ENCODE assay signal across 10 cellular contexts in the genomic region with DNA sequence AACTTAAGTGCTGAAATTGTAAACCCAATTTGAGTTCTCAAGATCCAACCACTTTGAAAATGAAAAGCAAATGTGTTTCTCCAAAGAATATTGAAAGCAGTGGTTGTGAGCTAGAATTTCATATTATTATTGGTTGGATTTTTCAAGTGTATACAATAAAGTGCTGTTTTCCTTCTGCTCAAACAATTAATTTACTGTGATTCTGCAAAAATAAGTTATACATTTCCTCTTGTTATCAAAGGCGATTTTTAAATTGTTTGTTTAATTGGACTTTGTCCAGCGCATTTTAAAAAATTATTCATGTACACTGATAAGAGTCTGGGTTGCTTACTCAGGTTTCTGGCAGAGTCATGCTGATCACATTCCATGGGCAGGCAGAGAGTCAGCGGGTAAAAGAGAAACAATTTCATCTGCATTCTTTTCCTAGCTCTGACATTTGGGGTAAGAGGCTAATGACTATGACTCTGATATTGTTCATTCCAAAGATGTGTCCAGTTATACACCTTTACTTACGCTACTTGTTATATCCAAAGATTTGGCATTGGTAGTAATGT. TPM values are rescaled to one million over a fixed set of nuclear protein-coding genes. Genes with fewer than 3 reads are reported as not detected.
A peak's percentile ranks its signal among the peaks of the same experiment; 100 is the strongest.
DNase-seq lines count a peak whose midpoint lies in the region; ATAC-seq, FAIRE-seq and TF ChIP-seq lines count a peak whose summit lies in the region.
"Had no signal": no experiment of that assay in that cellular context is flagged by ENCODE, and none has a peak within 500 bp of the region (broad histone marks: within the 10 kb centered on the region; RNA-seq: fewer than 3 reads in every experiment).

No MANE protein-coding gene starts in this region.

- H3K27ac ChIP-seq in A549 (peak overlapping the region in 1 of 2 experiments; percentile 48; a peak in 3 of 6 replicates), OCI-LY7 (ENCODE audit: low read depth, low read length, poor library complexity, severe bottlenecking) (no peak overlapping the region), esophagus squamous epithelium (no peak overlapping the region)
- H3K27ac ChIP-seq: neutrophil had no signal

- ATAC-seq in A549 = peak; percentile 43 to 79; a peak in 3 of 6 replicates
- ATAC-seq: HCT116 had no signal

- no peaks in the 10 kb centered on the region for H3K27me3 Mint-ChIP-seq in mesothelial cell of epicardium (ENCODE audit: low read depth)

- no peaks in the 10 kb centered on the region for H4K20me1 ChIP-seq in OCI-LY7 (ENCODE audit: insufficient read depth, low read length)

- H3K9me2 ChIP-seq in OCI-LY7 (ENCODE audit: insufficient read depth, low read length) = no peaks in the 10 kb centered on the region

- WGBS in A549 (ENCODE audit: missing lambda C conversion rate) = 12% methylated on average over 4 of the region's 4 CpGs
- WGBS in esophagus squamous epithelium, 2 donors = 52 to 58% methylated on average over 4 of the region's 4 CpGs

- no peak overlapping the region for H3K4me3 ChIP-seq in A549
- H3K4me3 ChIP-seq in epithelial cell of esophagus (ENCODE audit: low read length) = no peak overlapping the region
- H3K4me3 ChIP-seq in OCI-LY7 (ENCODE audit: low read depth, low read length, poor library complexity, severe bottlenecking) = no peak overlapping the region
- H3K4me3 ChIP-seq in esophagus squamous epithelium = peak overlapping the region in 1 of 4 donors; percentile 42

- H3K4me1 ChIP-seq in A549 (peaks cover 23% of the 10 kb centered on the region), OCI-LY7 (ENCODE audit: insufficient read depth, low read length, poor library complexity, severe bottlenecking) (no peaks in the 10 kb centered on the region), esophagus squamous epithelium (peaks cover 0 to 30% (median 0%) of the 10 kb centered on the region in 3 donors)

- no peak for FAIRE-seq in A549 (lab: Jason Lieb, UNC)

- no TSS peak for BruUV-seq in OCI-LY7 (replicated peaks; lab: Mats Ljungman, UMichigan)

- H3K9me3 ChIP-seq in A549 (no peaks in the 10 kb centered on the region), OCI-LY7 (ENCODE audit: low read length) (no peaks in the 10 kb centered on the region), esophagus squamous epithelium (no peaks in the 10 kb centered on the region)
- H3K9me3 ChIP-seq: neutrophil had no signal

- H3K36me3 Mint-ChIP-seq in mesothelial cell of epicardium = peaks cover 11% of the 10 kb centered on the region

- POLR2A ChIA-PET in A549 (lab: Yijun Ruan, JAX) (no interaction called here), OCI-LY7 (lab: Charles Lee) (no interaction called here)

- no peak for TF ChIP-seq EP300 in A549 (IDR thresholded peaks at IDR 0.05)

- no peaks in the 10 kb centered on the region for H3K79me2 ChIP-seq in OCI-LY7 (ENCODE audit: insufficient read depth, low read depth, low read length)

- CTCF ChIA-PET in A549 (lab: Yijun Ruan, JAX) = interaction anchor here (1.6 kb wide), 1 partner anchor 10 kb away, joined by 5 read pairs; no protein-coding TSS in a partner anchor
- CTCF ChIA-PET in OCI-LY7 (lab: Charles Lee; ENCODE audit: unreplicated experiment) = no interaction called here

- TF ChIP-seq RAD21 in A549 (conservative IDR thresholded peaks at IDR 0.05 in 1 of 2, IDR thresholded peaks at IDR 0.05 in 1 of 2) = no peak

- DNase-seq in A549 (ENCODE audit: low read depth in 1 of 2, low spot score in 1 of 2) (peak in 1 of 2 experiments; percentile 9), OCI-M1 (lab: John Stamatoyannopoulos, UW) (peak; percentile 49), epithelial cell of esophagus (ENCODE audit: low read depth) (peak; percentile 68), mesothelial cell of epicardium (ENCODE audit: low spot score in 2 of 2, unreplicated experiment in 2 of 2) (no peak), OCI-LY7 (ENCODE audit: low spot score) (no peak), esophagus squamous epithelium (lab: John Stamatoyannopoulos, UW) (no peak), putamen (ENCODE audit: low spot score) (no peak)
- no peak for DNase-seq in activated CD4-positive, CD25-positive, alpha-beta regulatory T cell (lab: John Stamatoyannopoulos, UW)

- intact Hi-C loops in OCI-LY7 (cut with micrococcal nuclease; ENCODE audit: unreplicated experiment) (no loop called here), esophagus squamous epithelium (cut with DNase I) (no loop called here)

- TF ChIP-seq CTCF in A549 (IDR thresholded peaks at IDR 0.05) (no peak), epithelial cell of esophagus (IDR thresholded peaks at IDR 0.05; ENCODE audit: insufficient read depth, low read depth, low read length, missing control alignments) (no peak), mesothelial cell of epicardium (IDR thresholded peaks at IDR 0.05; ENCODE audit: unreplicated experiment) (no peak), OCI-LY7 (conservative IDR thresholded peaks at IDR 0.05; ENCODE audit: low read length) (no peak), esophagus squamous epithelium (IDR thresholded peaks at IDR 0.05) (no peak)

- H3K4me2 ChIP-seq in A549 (peak overlapping the region; percentile 69), OCI-LY7 (ENCODE audit: low read length) (no peak overlapping the region)

- no peaks in the 10 kb centered on the region for H3K9me3 Mint-ChIP-seq in mesothelial cell of epicardium

- peaks cover 52% of the 10 kb centered on the region for H3K4me1 Mint-ChIP-seq in mesothelial cell of epicardium

- H3K4me3 Mint-ChIP-seq in mesothelial cell of epicardium = peak overlapping the region; percentile 65

- H3K27ac Mint-ChIP-seq in mesothelial cell of epicardium = peak overlapping the region; percentile 89

- H2AFZ ChIP-seq in OCI-LY7 (ENCODE audit: low read length) = no peak overlapping the region

- TF ChIP-seq POLR2A in A549 (IDR thresholded peaks at IDR 0.05; ENCODE audit: low read length) (no peak), esophagus squamous epithelium (IDR thresholded peaks at IDR 0.05) (no peak)

- no peaks in the 10 kb centered on the region for H3K36me3 ChIP-seq in OCI-LY7 (ENCODE audit: insufficient read depth, low read length)
- no peaks in the 10 kb centered on the region for H3K36me3 ChIP-seq in esophagus squamous epithelium
- H3K36me3 ChIP-seq: neutrophil had no signal

- peaks cover 0 to 6% (median 0%) of the 10 kb centered on the region in 4 donors for H3K27me3 ChIP-seq in esophagus squamous epithelium

TF ChIP-seq in A549, 52 proteins besides CTCF, POLR2A, EP300 and RAD21:
- TF ChIP-seq CHD2 (IDR thresholded peaks at IDR 0.05; ENCODE audit: low read length, partially characterized antibody) (no peak), MYC (IDR thresholded peaks at IDR 0.05; ENCODE audit: borderline replicate concordance, low read length) (no peak), CHD4 (IDR thresholded peaks at IDR 0.05; ENCODE audit: borderline replicate concordance) (no peak), SMC3 (IDR thresholded peaks at IDR 0.05) (no peak), ZSCAN20 (CRISPR knock-in tag; IDR thresholded peaks at IDR 0.05) (no peak), PHF8 (IDR thresholded peaks at IDR 0.05; ENCODE audit: borderline replicate concordance, low read depth) (no peak), RNF2 (IDR thresholded peaks at IDR 0.05; ENCODE audit: borderline replicate concordance, low read depth) (no peak), HOXA7 (CRISPR knock-in tag; IDR thresholded peaks at IDR 0.05) (no peak), HEYL (CRISPR knock-in tag; IDR thresholded peaks at IDR 0.05) (no peak)
- TF ChIP-seq, protein P1, sequence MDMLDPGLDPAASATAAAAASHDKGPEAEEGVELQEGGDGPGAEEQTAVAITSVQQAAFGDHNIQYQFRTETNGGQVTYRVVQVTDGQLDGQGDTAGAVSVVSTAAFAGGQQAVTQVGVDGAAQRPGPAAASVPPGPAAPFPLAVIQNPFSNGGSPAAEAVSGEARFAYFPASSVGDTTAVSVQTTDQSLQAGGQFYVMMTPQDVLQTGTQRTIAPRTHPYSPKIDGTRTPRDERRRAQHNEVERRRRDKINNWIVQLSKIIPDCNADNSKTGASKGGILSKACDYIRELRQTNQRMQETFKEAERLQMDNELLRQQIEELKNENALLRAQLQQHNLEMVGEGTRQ (IDR thresholded peaks at IDR 0.05) = no peak
- TF ChIP-seq, protein P2, sequence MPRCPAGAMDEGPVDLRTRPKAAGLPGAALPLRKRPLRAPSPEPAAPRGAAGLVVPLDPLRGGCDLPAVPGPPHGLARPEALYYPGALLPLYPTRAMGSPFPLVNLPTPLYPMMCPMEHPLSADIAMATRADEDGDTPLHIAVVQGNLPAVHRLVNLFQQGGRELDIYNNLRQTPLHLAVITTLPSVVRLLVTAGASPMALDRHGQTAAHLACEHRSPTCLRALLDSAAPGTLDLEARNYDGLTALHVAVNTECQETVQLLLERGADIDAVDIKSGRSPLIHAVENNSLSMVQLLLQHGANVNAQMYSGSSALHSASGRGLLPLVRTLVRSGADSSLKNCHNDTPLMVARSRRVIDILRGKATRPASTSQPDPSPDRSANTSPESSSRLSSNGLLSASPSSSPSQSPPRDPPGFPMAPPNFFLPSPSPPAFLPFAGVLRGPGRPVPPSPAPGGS (IDR thresholded peaks at IDR 0.05) = no peak
TF ChIP-seq in A549: peak in this region for 0.

RNA-seq across cellular contexts. Expression of a gene that starts 8.9 kb away (rescaled TPM):
- polyA plus RNA-seq in A549 (2011; rRNA removed) (1.1 and 1.4 TPM in 2 replicates), A549 (2017; fragmentation: RNase III; extraction: RNeasy Plus Mini Kit Qiagen cat#74134 plus additional on column Dnase treatment) (0.29 to 0.42 TPM (median 0.32 TPM) in 3 replicates)
- 0.19 and 0.22 TPM in 2 replicates for polyA plus RNA-seq in A549 (2012; cell fraction: cytosol; rRNA removed)
- polyA plus RNA-seq in A549 (2012; cell fraction: nucleus; rRNA removed) = 0.32 and 0.45 TPM in 2 replicates
- 2.8 and 7.1 TPM in 2 replicates for polyA minus RNA-seq in A549 (2011; rRNA and poly(A)+ RNA removed)
- total RNA-seq in mesothelial cell of epicardium (58.5 to 61.1 TPM (median 60.2 TPM) in 3 replicates), OCI-LY7 (2022) (not detected in 2 replicates), esophagus squamous epithelium (10 to 100 TPM in 1 of 4 donors, 1 to 10 TPM in 2, under 1 TPM in 1; 0.61 to 18.5 (median 2.8) TPM)
- total RNA-seq in OCI-LY7 (2014; rRNA removed; shearing (Covaris generic)) = not detected in 2 replicates

Comparison
In these comparisons a context has a peak if more than half of its experiments do, and no peak if none do; other contexts are left out.
1. DNase-seq: peak in OCI-M1 (single experiment) and epithelial cell of esophagus (single experiment); none in mesothelial cell of epicardium (0 of 2), OCI-LY7 (single experiment), esophagus squamous epithelium (single experiment), putamen (single experiment) and activated CD4-positive, CD25-positive, alpha-beta regulatory T cell (0 of 4).